Comparison of ENCODE assay signal across 17 cellular contexts in genomic region chr10:117168729-117169128, GRCh38. TPM values are rescaled to one million over a fixed set of nuclear protein-coding genes. Genes with fewer than 3 reads are reported as not detected.
DNase-seq lines count a peak whose midpoint lies in the region; ATAC-seq and TF ChIP-seq lines count a peak whose summit lies in the region.
"Had no signal": no experiment of that assay in that cellular context is flagged by ENCODE, and none has a peak within 500 bp of the region (broad histone marks: within the 10 kb centered on the region; RNA-seq: fewer than 3 reads in every experiment).

No MANE protein-coding gene starts in this region.

- TF ChIP-seq CTCF in A673 (conservative IDR thresholded peaks at IDR 0.05; ENCODE audit: low read depth, low read length) = no peak
- TF ChIP-seq CTCF in Calu3 (IDR thresholded peaks at IDR 0.05; ENCODE audit: unreplicated experiment) = no peak
- TF ChIP-seq CTCF in WERI-Rb-1 (IDR thresholded peaks at IDR 0.05; ENCODE audit: low read depth, low read length) = no peak

- H3K9me3 ChIP-seq in A673 (ENCODE audit: low read depth, low read length, poor library complexity, severe bottlenecking) = no peaks in the 10 kb centered on the region
- no peaks in the 10 kb centered on the region for H3K9me3 ChIP-seq in WERI-Rb-1 (ENCODE audit: severe bottlenecking)
- peaks cover 6% of the 10 kb centered on the region; the same call in 1 of the 2 replicates for H3K9me3 ChIP-seq in iPS-20b (ENCODE audit: insufficient read depth, low read depth, low read length)
- no peaks in the 10 kb centered on the region for H3K9me3 ChIP-seq in aorta (ENCODE audit: control insufficient read depth, low read length)
- H3K9me3 ChIP-seq: left ventricle myocardium inferior, pancreas, sigmoid colon, suprapubic skin had no signal

- H3K27me3 Mint-ChIP-seq in Calu3 (ENCODE audit: unreplicated experiment) = peaks cover 47% of the 10 kb centered on the region

- no peak for ATAC-seq in aorta (ENCODE audit: low FRiP score)
- no peak for ATAC-seq in GM21619 (IDR thresholded peaks at IDR 0.05; ENCODE audit: unreplicated experiment)

- H3K27me3 ChIP-seq in A673 (replicated peaks; ENCODE audit: insufficient read depth, low read depth, low read length, poor library complexity) = no peaks in the 10 kb centered on the region
- H3K27me3 ChIP-seq in WERI-Rb-1 (ENCODE audit: insufficient read depth, low read depth, severe bottlenecking) = peaks cover 93% of the 10 kb centered on the region
- peaks cover 100% of the 10 kb centered on the region for H3K27me3 ChIP-seq in iPS-20b (ENCODE audit: insufficient read depth, low read length)
- no peaks in the 10 kb centered on the region for H3K27me3 ChIP-seq in aorta (ENCODE audit: control insufficient read depth in 1 of 2, insufficient read depth in 2 of 2, low read length in 1 of 2)

- H3K4me1 ChIP-seq in A673 (ENCODE audit: insufficient read depth, low read length, poor library complexity, severe bottlenecking) (peaks cover 34% of the 10 kb centered on the region), iPS-20b (ENCODE audit: insufficient read depth, low read length) (peaks cover 3% of the 10 kb centered on the region; the same call in 1 of the 2 replicates), aorta (ENCODE audit: control insufficient read depth in 1 of 2, insufficient read depth in 2 of 2, low read length in 2 of 2) (no peaks in the 10 kb centered on the region)

- POLR2A ChIA-PET in A673 (lab: Charles Lee; ENCODE audit: low non-redundant PET) = no interaction called here

- H3K36me3 Mint-ChIP-seq in Calu3 (ENCODE audit: insufficient read depth, unreplicated experiment) = peaks cover 7% of the 10 kb centered on the region

- DNase-seq in A673 (ENCODE audit: low spot score) (peak; percentile 54), Calu3 (no peak), WERI-Rb-1 (no peak), aorta (no peak), nucleus accumbens (lab: John Stamatoyannopoulos, UW) (no peak)
- DNase-seq: DMS 273 treated with DMSO at 0.1 percent for 48 hours, KG1, NCI-H1092 had no signal

- no peak overlapping the region for H3K9ac ChIP-seq in iPS-20b (ENCODE audit: low read depth, low read length)

- H3K36me3 ChIP-seq in A673 (ENCODE audit: insufficient read depth, low read length, poor library complexity, severe bottlenecking) (no peaks in the 10 kb centered on the region), WERI-Rb-1 (no peaks in the 10 kb centered on the region), iPS-20b (ENCODE audit: insufficient read depth, low read depth, low read length) (no peaks in the 10 kb centered on the region), aorta (ENCODE audit: control insufficient read depth in 1 of 2, insufficient read depth in 2 of 2, low read length in 1 of 2) (no peaks in the 10 kb centered on the region)
- H3K36me3 ChIP-seq: left ventricle myocardium inferior, pancreas, sigmoid colon, suprapubic skin had no signal

- no TSS peak for BruUV-seq in A673 (replicated peaks; lab: Mats Ljungman, UMichigan)
- no TSS peak for BruUV-seq in Calu3 (replicated peaks; lab: Mats Ljungman, UMichigan)

- intact Hi-C loops in A673 (cut with micrococcal nuclease; ENCODE audit: unreplicated experiment) = loop anchor here (1.0 to 5.0 kb wide), 2 partner anchors 276 to 331 kb away; no protein-coding TSS in a partner anchor
- intact Hi-C loops in Calu3 (cut with micrococcal nuclease; ENCODE audit: unreplicated experiment) = loop anchor here (5.0 kb wide), 1 partner anchor 281 kb away; no protein-coding TSS in a partner anchor
- intact Hi-C loops in aorta (cut with DNase I) = no loop called here

- WGBS in aorta, 2 donors = 6 to 8% methylated on average over 21 to 25 of the region's 25 CpGs

- no peak overlapping the region for H3K27ac Mint-ChIP-seq in Calu3 (ENCODE audit: unreplicated experiment)

- H3K4me3 Mint-ChIP-seq in Calu3 (ENCODE audit: low read depth, unreplicated experiment) = peak overlapping the region; percentile 65

- CTCF ChIA-PET in A673 (lab: Charles Lee) = interaction anchor here (0.5 to 3.3 kb wide), 4 partner anchors 35 to 381 kb away, joined by 3 to 28 read pairs (median 10); no protein-coding TSS in a partner anchor
- CTCF ChIA-PET in Calu3 (lab: Charles Lee) = interaction anchor here (1.2 to 3.2 kb wide), 2 partner anchors 221 to 372 kb away, joined by 7 to 26 read pairs; no protein-coding TSS in a partner anchor

- no peaks in the 10 kb centered on the region for H3K4me1 Mint-ChIP-seq in Calu3 (ENCODE audit: low read depth, unreplicated experiment)

- peak overlapping the region; percentile 55 for H3K4me3 ChIP-seq in A673 (ENCODE audit: low read depth, low read length, poor library complexity, severe bottlenecking)
- H3K4me3 ChIP-seq in WERI-Rb-1 (ENCODE audit: low read depth, low read length) = peak overlapping the region; percentile 63
- peak overlapping the region; percentile 65; the same call in 1 of the 2 replicates for H3K4me3 ChIP-seq in iPS-20b (ENCODE audit: low read length)
- H3K4me3 ChIP-seq in aorta (ENCODE audit: low read length in 2 of 2) = no peak overlapping the region

- no peaks in the 10 kb centered on the region for H3K9me3 Mint-ChIP-seq in Calu3 (ENCODE audit: low read depth, unreplicated experiment)

- H3K27ac ChIP-seq in A673 (ENCODE audit: low read depth, low read length, poor library complexity, severe bottlenecking) (peak overlapping the region; percentile 37), WERI-Rb-1 (no peak overlapping the region), iPS-20b (ENCODE audit: low read length) (no peak overlapping the region), aorta (ENCODE audit: low read depth in 1 of 2, low read length in 2 of 2) (no peak overlapping the region)
- H3K27ac ChIP-seq: left ventricle myocardium inferior, pancreas, sigmoid colon, suprapubic skin had no signal

RNA-seq across cellular contexts. Expression of gene KCNK18, which starts 28.6 kb away (rescaled TPM):
- 0.43 and 0.44 TPM in 2 replicates for total RNA-seq in A673 (2021)
- total RNA-seq in Calu3 (2022) = not detected in 2 replicates
- total RNA-seq in aorta = not detected
- not detected for polyA plus RNA-seq in aorta
- total RNA-seq: chondrocyte, fibroblast of villous mesenchyme, left ventricle myocardium inferior, pancreas, sigmoid colon, SK-MEL-5, suprapubic skin had no signal
- polyA plus RNA-seq: pancreas, sigmoid colon had no signal

RNA-seq across cellular contexts. Expression of gene VAX1, which starts 30.7 kb away (rescaled TPM):
- total RNA-seq in A673 (2021) (65.1 and 74.4 TPM in 2 replicates), Calu3 (2022) (not detected in 2 replicates), aorta (not detected)
- polyA plus RNA-seq in aorta = not detected
- total RNA-seq: chondrocyte, fibroblast of villous mesenchyme, left ventricle myocardium inferior, pancreas, sigmoid colon, suprapubic skin had no signal
- polyA plus RNA-seq: pancreas, sigmoid colon had no signal

Comparison
In these comparisons a context has a peak if more than half of its experiments do, and no peak if none do; other contexts are left out.
1. H3K4me3 ChIP-seq: peak in A673 (single experiment), WERI-Rb-1 (single experiment) and iPS-20b (single experiment); none in aorta (0 of 2).
2. RNA of gene VAX1, which starts 30.7 kb away (total RNA-seq): 65.1 to 74.4 TPM in A673; not detected in Calu3 and not detected in aorta; every median in the first group is over 10 times any median in the second.
3. intact Hi-C loops: an anchor here in A673 (1.0 to 5.0 kb wide) and Calu3 (5.0 kb wide); none called in aorta.